Comparison of ENCODE assay signal across 1 cellular context in the genomic region with DNA sequence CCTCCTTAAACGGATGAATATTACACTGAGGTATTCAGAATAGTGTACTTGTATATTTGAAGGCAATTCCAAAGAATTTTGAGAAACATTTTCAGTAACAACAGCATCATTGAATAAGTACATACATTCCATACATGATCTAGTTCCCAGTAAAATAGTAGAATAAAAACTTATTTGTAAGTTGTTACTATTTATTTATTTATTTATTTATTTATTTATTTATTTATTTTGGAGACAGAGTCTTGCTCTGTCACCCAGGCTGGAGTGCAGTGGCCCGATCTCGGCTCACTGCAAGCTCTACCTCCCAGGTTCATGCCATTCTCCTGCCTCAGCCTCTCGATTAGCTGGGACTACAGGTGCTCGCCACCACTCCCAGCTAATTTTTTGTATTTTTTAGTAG.
TF ChIP-seq lines count a peak whose summit lies in the region.

No MANE protein-coding gene starts in this region.

TF ChIP-seq in HEK293, 187 proteins besides CTCF, POLR2A, EP300 and RAD21 (continued from another document):
- TF ChIP-seq ZNF529 (tag by site-specific recombination; IDR thresholded peaks at IDR 0.05; ENCODE audit: insufficient replicate concordance) = peak; percentile 23
- peak; percentile 85; the same call in 1 of the 2 replicates for TF ChIP-seq ZNF138 (tag by site-specific recombination; IDR thresholded peaks at IDR 0.05; ENCODE audit: borderline replicate concordance)
- TF ChIP-seq ZNF510 (tag by site-specific recombination; IDR thresholded peaks at IDR 0.05; ENCODE audit: insufficient replicate concordance) = peak; percentile 62
- TF ChIP-seq ZNF202 (tag by site-specific recombination; IDR thresholded peaks at IDR 0.05; ENCODE audit: borderline replicate concordance) = peak; percentile 87; the same call in 1 of the 2 replicates
- peak; percentile 61; the same call in 1 of the 2 replicates for TF ChIP-seq ZNF433 (tag by site-specific recombination; IDR thresholded peaks at IDR 0.05; ENCODE audit: low read depth)
- 0 out of 2 replicates have a peak, but pooled peaks have one; percentile 33 for TF ChIP-seq ZNF629 (tag by site-specific recombination; IDR thresholded peaks at IDR 0.05)
- TF ChIP-seq ZNF404 (tag by site-specific recombination; IDR thresholded peaks at IDR 0.05) = 0 out of 2 replicates have a peak, but pooled peaks have one; percentile 43
- 0 out of 2 replicates have a peak, but pooled peaks have one; percentile 42 for TF ChIP-seq ZNF292 (tag by site-specific recombination; IDR thresholded peaks at IDR 0.05; ENCODE audit: borderline replicate concordance, low read depth)
- TF ChIP-seq ZNF140 (tag by site-specific recombination; IDR thresholded peaks at IDR 0.05) = peak; percentile 72; the same call in 1 of the 2 replicates
- peak; percentile 73; the same call in 1 of the 2 replicates for TF ChIP-seq ZNF266 (tag by site-specific recombination; IDR thresholded peaks at IDR 0.05; ENCODE audit: low read depth)
- TF ChIP-seq ZNF555 (tag by site-specific recombination; conservative IDR thresholded peaks at IDR 0.05) = peak; percentile 91
- TF ChIP-seq ZNF394 (tag by site-specific recombination; IDR thresholded peaks at IDR 0.05; ENCODE audit: borderline replicate concordance) = peak; percentile 92
- TF ChIP-seq, protein P1, sequence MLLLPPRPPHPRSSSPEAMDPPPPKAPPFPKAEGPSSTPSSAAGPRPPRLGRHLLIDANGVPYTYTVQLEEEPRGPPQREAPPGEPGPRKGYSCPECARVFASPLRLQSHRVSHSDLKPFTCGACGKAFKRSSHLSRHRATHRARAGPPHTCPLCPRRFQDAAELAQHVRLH (tag by site-specific recombination; IDR thresholded peaks at IDR 0.05) = 0 out of 2 replicates have a peak, but pooled peaks have one; percentile 19
- TF ChIP-seq ZNF654 (tag by site-specific recombination; IDR thresholded peaks at IDR 0.05; ENCODE audit: low read depth) = peak; percentile 37
- TF ChIP-seq GLI2 (tag by site-specific recombination; IDR thresholded peaks at IDR 0.05; ENCODE audit: borderline replicate concordance, low read depth) = peak; percentile 5; the same call in 1 of the 2 replicates
